In the genomic region with DNA sequence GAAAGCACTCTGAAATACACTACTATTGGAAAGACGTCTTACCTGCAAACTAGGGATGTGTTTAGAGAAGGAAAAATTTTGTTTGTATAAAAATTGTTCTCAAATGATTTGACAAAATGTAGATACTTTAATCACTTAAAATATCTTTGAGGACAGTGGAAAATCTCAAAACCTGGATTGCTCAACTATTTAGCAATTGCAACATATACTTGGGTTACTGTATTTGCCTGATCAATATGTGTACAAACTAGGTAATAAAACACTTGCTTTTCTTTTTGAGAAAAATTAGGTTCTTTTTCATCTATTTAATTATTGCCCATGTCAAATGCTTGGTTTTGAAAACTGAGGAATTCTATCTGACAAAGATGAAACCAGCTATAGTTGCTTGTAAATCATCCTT, we compare ENCODE assay signal across 4 cellular contexts.
"Had no signal": no experiment of that assay in that cellular context is flagged by ENCODE, and none has a peak within 500 bp of the region (broad histone marks: within the 10 kb centered on the region; RNA-seq: fewer than 3 reads in every experiment).

No MANE protein-coding gene starts in this region.

- ATAC-seq: T-cell had no signal

- H3K4me2 ChIP-seq: SK-N-SH had no signal

- H3K9me3 ChIP-seq: SK-N-SH had no signal

- DNase-seq: NCI-H1048, NCI-H226, T-cell had no signal

- H3K9ac ChIP-seq: SK-N-SH had no signal
